27 cellular contexts compared by ENCODE assay signal in genomic region chr4:5919044-5919443, GRCh38. TPM values are rescaled to one million over a fixed set of nuclear protein-coding genes. Genes with fewer than 3 reads are reported as not detected.
DNase-seq lines count a peak whose midpoint lies in the region; ATAC-seq, FAIRE-seq and TF ChIP-seq lines count a peak whose summit lies in the region.
"Had no signal": no experiment of that assay in that cellular context is flagged by ENCODE, and none has a peak within 500 bp of the region (broad histone marks: within the 10 kb centered on the region; RNA-seq: fewer than 3 reads in every experiment).

No MANE protein-coding gene starts in this region.

- H3K27ac ChIP-seq in BLaER1 treated with 17β-estradiol and CSF1 and Interleukin-3, amounts not matched to agents 10 nM and 100 nM, result no peak overlapping the region
- no peak overlapping the region for H3K27ac ChIP-seq in H1 (ENCODE audit: low read depth, low read length)

- no peak overlapping the region for H2BK120ac ChIP-seq in H1 (replicated peaks; ENCODE audit: low read depth, low read length)

- no peak for TF ChIP-seq POLR2A in H1 (IDR thresholded peaks at IDR 0.05; ENCODE audit: control extremely low read depth in 1 of 2, low read depth in 2 of 2, low read length in 2 of 2)

- H3K79me1 ChIP-seq in H1 (ENCODE audit: low read depth, low read length), result no peaks in the 10 kb centered on the region

- ATAC-seq in HG03354 (IDR thresholded peaks at IDR 0.05; ENCODE audit: poor library complexity, severe bottlenecking, unreplicated experiment), result no peak
- ATAC-seq: GM12878 had no signal

- H3K4ac ChIP-seq in H1 (replicated peaks; ENCODE audit: insufficient read length, low read depth, low read length), result no peak overlapping the region

- no peak for FAIRE-seq in H1 (lab: Jason Lieb, UNC)
- FAIRE-seq: A204.1, GM12878, GM12892, GM18507 had no signal

- no peak overlapping the region for H2AFZ ChIP-seq in H1 (ENCODE audit: low read length)

- TF ChIP-seq EP300 in H1 (IDR thresholded peaks at IDR 0.05; ENCODE audit: borderline replicate concordance in 1 of 2, low read depth in 2 of 2, low read length in 2 of 2), result no peak

- H3K9me3 ChIP-seq in BLaER1 treated with 17β-estradiol and CSF1 and Interleukin-3, amounts not matched to agents 10 nM and 100 nM (replicated peaks in 1 of 11), result no peaks in the 10 kb centered on the region
- H3K9me3 ChIP-seq in H1 (ENCODE audit: insufficient read depth in 2 of 2, low read depth in 1 of 2, low read length in 1 of 2), result peaks cover 0 to 3% of the 10 kb centered on the region in 2 experiments; a peak in 1 of 4 replicates
- H3K9me3 ChIP-seq: BE2C had no signal

- no peak overlapping the region for H4K91ac ChIP-seq in H1 (replicated peaks; ENCODE audit: insufficient read length, low read length)

- no peak for TF ChIP-seq RAD21 in H1 (IDR thresholded peaks at IDR 0.05 in 1 of 2, conservative IDR thresholded peaks at IDR 0.05 in 1 of 2; ENCODE audit: low read depth in 2 of 2, low read length in 2 of 2)

- no peak overlapping the region; the same call in 1 of the 2 replicates for H3K18ac ChIP-seq in H1 (ENCODE audit: extremely low read depth, low read length)

- H2BK5ac ChIP-seq in H1 (ENCODE audit: low read depth, low read length), result no peak overlapping the region; the same call in 1 of the 2 replicates

- POLR2A ChIA-PET in H1 (lab: Charles Lee; ENCODE audit: partially characterized antibody), result interaction anchor here (1.0 kb wide), 1 partner anchor 36 kb away, joined by 3 read pairs; no protein-coding TSS in a partner anchor

- TF ChIP-seq CTCF in H1 (IDR thresholded peaks at IDR 0.05; ENCODE audit: control extremely low read depth in 1 of 3, insufficient read depth in 1 of 3, low read depth in 1 of 3, low read length in 3 of 3), result no peak

- H3K14ac ChIP-seq in H1 (ENCODE audit: insufficient read length), result no peak overlapping the region

- H4K8ac ChIP-seq in H1 (ENCODE audit: extremely low read depth, insufficient read depth, low read length), result no peak overlapping the region; the same call in 1 of the 2 replicates

- H3K4me3 ChIP-seq in BLaER1 treated with 17β-estradiol and CSF1 and Interleukin-3, amounts not matched to agents 10 nM and 100 nM, result no peak overlapping the region
- H3K4me3 ChIP-seq in H1 (ENCODE audit: extremely low read depth in 1 of 4, insufficient read depth in 2 of 4, low read depth in 3 of 4, low read length in 4 of 4), result no peak overlapping the region
- H3K4me3 ChIP-seq: GM12878 had no signal

- 0 out of 2 replicates have a peak overlapping the region, but pooled peaks have one; percentile 46 for H2BK15ac ChIP-seq in H1 (ENCODE audit: low read length)

- H3K27me3 ChIP-seq in BLaER1 treated with 17β-estradiol and CSF1 and Interleukin-3, amounts not matched to agents 10 nM and 100 nM, result 0 out of 22 replicates have a peak, but pooled peaks cover 0 to 6% (median 0%) of the 10 kb centered on the region in 11 experiments
- peaks cover 0 to 2% (median 0%) of the 10 kb centered on the region in 4 experiments; a peak in 1 of 7 replicates for H3K27me3 ChIP-seq in H1 (replicated peaks in 1 of 4; ENCODE audit: control insufficient read depth in 3 of 4, extremely low read depth in 1 of 4, insufficient read depth in 3 of 4, low read length in 3 of 4)
- H3K27me3 ChIP-seq: BE2C had no signal

- H3K36me3 ChIP-seq in BLaER1 treated with 17β-estradiol and CSF1 and Interleukin-3, amounts not matched to agents 10 nM and 100 nM, result no peaks in the 10 kb centered on the region
- H3K36me3 ChIP-seq in H1 (ENCODE audit: control insufficient read depth in 2 of 4, insufficient read depth in 4 of 4, low read length in 3 of 4), result no peaks in the 10 kb centered on the region
- H3K36me3 ChIP-seq: BE2C had no signal

- no peak overlapping the region for H4K5ac ChIP-seq in H1 (ENCODE audit: insufficient read length, low read depth, low read length)

- H4K20me1 ChIP-seq in BLaER1 treated with 17β-estradiol and CSF1 and Interleukin-3, amounts not matched to agents 10 nM and 100 nM, result peaks cover 0 to 14% (median 0%) of the 10 kb centered on the region in 11 experiments; a peak in 5 of 22 replicates
- H4K20me1 ChIP-seq in H1 (replicated peaks in 1 of 2; ENCODE audit: control insufficient read depth in 1 of 2, insufficient read depth in 2 of 2, low read length in 2 of 2), result no peaks in the 10 kb centered on the region

- no peaks in the 10 kb centered on the region for H3K23me2 ChIP-seq in H1 (ENCODE audit: low read depth, low read length)

- CTCF ChIA-PET in H1 (lab: Charles Lee; ENCODE audit: partially characterized antibody), result interaction anchor here (0.8 to 1.8 kb wide), 5 partner anchors 9 to 79 kb away, joined by 3 to 5 read pairs (median 3); no protein-coding TSS in a partner anchor

- H3K4me2 ChIP-seq in BLaER1 treated with 17β-estradiol and CSF1 and Interleukin-3, amounts not matched to agents 10 nM and 100 nM, result peak overlapping the region in 10 of 11 experiments; percentile 13 to 80 (median 70); a peak in 19 of 22 replicates
- H3K4me2 ChIP-seq in H1 (ENCODE audit: insufficient read depth in 1 of 2, low read depth in 2 of 2, low read length in 2 of 2), result no peak overlapping the region

- no peak overlapping the region for H2BK20ac ChIP-seq in H1 (ENCODE audit: low read length)

- no peaks in the 10 kb centered on the region for H3K79me2 ChIP-seq in H1 (ENCODE audit: control insufficient read depth in 1 of 2, insufficient read depth in 2 of 2, low read length in 2 of 2)

- no peak overlapping the region for H3K23ac ChIP-seq in H1 (ENCODE audit: insufficient read length)

- H2AK5ac ChIP-seq in H1 (ENCODE audit: low read depth, low read length), result 0 out of 2 replicates have a peak overlapping the region, but pooled peaks have one; percentile 5

- H3K56ac ChIP-seq in H1 (replicated peaks; ENCODE audit: insufficient read length, low read depth, low read length), result no peak overlapping the region

- no peak overlapping the region for H2BK12ac ChIP-seq in H1 (ENCODE audit: low read depth, low read length)

- no peak overlapping the region for H3K9ac ChIP-seq in BLaER1 treated with 17β-estradiol and CSF1 and Interleukin-3, amounts not matched to agents 10 nM and 100 nM
- no peak overlapping the region for H3K9ac ChIP-seq in H1 (replicated peaks in 1 of 4; ENCODE audit: extremely low read depth in 1 of 4, low read depth in 3 of 4, low read length in 3 of 4)

- WGBS in H1 (ENCODE audit: extremely low coverage in 1 of 2, insufficient coverage in 1 of 2, insufficient read length in 1 of 2, insufficient replicate concordance in 2 of 2, low coverage in 1 of 2, low lambda C conversion rate in 2 of 2, missing lambda C conversion rate in 1 of 2), 2 experiments, result 89% methylated on average over 8 of the region's 8 CpGs; no CpG with 5 or more reads in 1 of the 2 experiments

- DNase-seq in H1 (ENCODE audit: low read depth in 1 of 2, low spot score in 2 of 2), result no peak
- DNase-seq in mesenteric fat pad (ENCODE audit: low spot score), result peak; percentile 53
- no peak for DNase-seq in GM19240 (ENCODE audit: insufficient read length, low spot score)
- no peak for DNase-seq in NCI-H2227 (lab: John Stamatoyannopoulos, UW; ENCODE audit: unreplicated experiment)
- no peak for DNase-seq in cerebellar cortex (ENCODE audit: low spot score)
- DNase-seq: 8988T; ACHN; BE2C; C1 segment of cervical spinal cord; CD4-positive, alpha-beta memory T cell; CD4-positive, CD25-positive, alpha-beta regulatory T cell; CD8-positive, alpha-beta memory T cell; DMS 273 treated with DMSO at 0.1 percent for 48 hours; DMS153; DMS53; DMS79; DND-41; EL; GDM1 had no signal

- H3K4me1 ChIP-seq in BLaER1 treated with 17β-estradiol and CSF1 and Interleukin-3, amounts not matched to agents 10 nM and 100 nM, result peaks cover 0 to 62% (median 50%) of the 10 kb centered on the region in 10 experiments; a peak in 17 of 20 replicates
- H3K4me1 ChIP-seq in H1 (replicated peaks in 1 of 4; ENCODE audit: control insufficient read depth in 3 of 4, insufficient read depth in 4 of 4, low read length in 3 of 4), result peaks cover 0 to 6% (median 1%) of the 10 kb centered on the region in 4 experiments; a peak in 2 of 7 replicates
- H3K4me1 ChIP-seq: BE2C had no signal

TF ChIP-seq in H1, 55 proteins besides CTCF, POLR2A, EP300 and RAD21:
- TF ChIP-seq ATF2 (IDR thresholded peaks at IDR 0.05; ENCODE audit: low read length) (no peak), BACH1 (IDR thresholded peaks at IDR 0.05; ENCODE audit: low read length) (no peak), RFX5 (IDR thresholded peaks at IDR 0.05; ENCODE audit: borderline replicate concordance, low read depth, low read length) (no peak), HDAC6 (IDR thresholded peaks at IDR 0.05; ENCODE audit: low read depth, low read length) (no peak)

RNA-seq across cellular contexts. Expression of gene CRMP1, which starts 26.2 kb away (rescaled TPM):
- total RNA-seq in H1 (2021; fragmentation: NEBNext Ultra II Directional; extraction: Animal tissue kit (Norgen Biotek cat#: 25700)), result 117 and 120 TPM in 2 replicates
- polyA plus RNA-seq in H1 (2011; rRNA removed), result 131 and 137 TPM in 2 replicates
- 121 TPM for polyA plus RNA-seq in H1 (2011; cell fraction: cytosol; rRNA removed)
- polyA plus RNA-seq in H1 (2011; cell fraction: nucleus; rRNA removed), result 117 TPM
- 104 to 147 TPM (median 135 TPM) in 4 replicates for polyA plus RNA-seq in H1 (2012, experiment 1 of 2)
- 125 TPM for polyA plus RNA-seq in H1 (2012, experiment 2 of 2)
- polyA plus RNA-seq in H1 (2013, experiment 1 of 2), result 92.2 TPM
- polyA plus RNA-seq in H1 (2013, experiment 2 of 2), result 91.3 TPM
- polyA minus RNA-seq in H1 (2011; rRNA and poly(A)+ RNA removed), result 101 and 107 TPM in 2 replicates
- polyA minus RNA-seq in H1 (2011; cell fraction: cytosol; rRNA and poly(A)+ RNA removed), result 75.3 TPM
- 50.6 TPM for polyA minus RNA-seq in H1 (2011; cell fraction: nucleus; rRNA and poly(A)+ RNA removed)
- total RNA-seq in mesenteric fat pad, result 0.16 TPM
- total RNA-seq: CD4-positive, alpha-beta memory T cell; CD4-positive, CD25-positive, alpha-beta regulatory T cell; CD8-positive, alpha-beta memory T cell; G401 had no signal
- polyA plus RNA-seq: CD14-positive monocyte; CD4-positive, alpha-beta memory T cell; CD4-positive, CD25-positive, alpha-beta regulatory T cell had no signal

Comparison
In these comparisons a context has a peak if more than half of its experiments do, and no peak if none do; other contexts are left out.
1. H3K4me2 ChIP-seq: peak in BLaER1 treated with 17β-estradiol and CSF1 and Interleukin-3, amounts not matched to agents 10 nM and 100 nM (10 of 11); none in H1 (0 of 2).
2. RNA of gene CRMP1, which starts 26.2 kb away (total RNA-seq): 117 to 120 TPM in H1; 0.16 TPM in mesenteric fat pad (single experiment); every median in the first group is over 100 times any median in the second.